Comparison of ENCODE assay signal across 8 cellular contexts in genomic region chr5:168486136-168486879, GRCh38. TPM values are rescaled to one million over a fixed set of nuclear protein-coding genes. Genes with fewer than 3 reads are reported as not detected.
DNase-seq lines count a peak whose midpoint lies in the region; ATAC-seq and TF ChIP-seq lines count a peak whose summit lies in the region.

Gene RARS1 (plus strand): TSS chr5:168486471. CDS start chr5:168486499, 28 bp downstream.

- H3K27ac ChIP-seq in WERI-Rb-1, result peak within 1 kb of the TSS; percentile 57
- peak within 1 kb of the TSS; percentile 70 for H3K27ac ChIP-seq in mammary epithelial cell (ENCODE audit: insufficient read depth, low read depth, low read length)
- H3K27ac ChIP-seq in iPS-20b (ENCODE audit: low read length), result no peak within 1 kb of the TSS
- H3K27ac ChIP-seq in skin epidermis, result peak within 1 kb of the TSS in 20 of 21 experiments; percentile 57 to 89 (median 83)

- H3K9me3 ChIP-seq in WERI-Rb-1 (ENCODE audit: severe bottlenecking), result no peaks in the 10 kb centered on the region
- H3K9me3 ChIP-seq in mammary epithelial cell (replicated peaks; ENCODE audit: insufficient read depth, low read length), result no peaks in the 10 kb centered on the region
- H3K9me3 ChIP-seq in iPS-20b (ENCODE audit: insufficient read depth, low read depth, low read length), result no peaks in the 10 kb centered on the region

- TF ChIP-seq CTCF in WERI-Rb-1 (IDR thresholded peaks at IDR 0.05; ENCODE audit: low read depth, low read length) (peak; percentile 93), mammary epithelial cell (conservative IDR thresholded peaks at IDR 0.05 in 1 of 2, IDR thresholded peaks at IDR 0.05 in 1 of 2; ENCODE audit: extremely low read depth in 1 of 2, insufficient read depth in 1 of 2, low read depth in 1 of 2, low read length in 2 of 2) (peak; percentile 92 to 99)

- H3K27me3 ChIP-seq in WERI-Rb-1 (ENCODE audit: insufficient read depth, low read depth, severe bottlenecking) (no peaks in the 10 kb centered on the region), mammary epithelial cell (ENCODE audit: insufficient read depth, low read length) (no peaks in the 10 kb centered on the region), iPS-20b (ENCODE audit: insufficient read depth, low read length) (no peaks in the 10 kb centered on the region; the same call in 1 of the 2 replicates)

- intact Hi-C loops in mammary epithelial cell (cut with micrococcal nuclease), result loop anchor here (1.0 to 10.0 kb wide), 5 partner anchors 91 to 1094 kb away; partner anchors contain the start of gene PANK3

- peak within 1 kb of the TSS; percentile 89 for H3K4me3 ChIP-seq in WERI-Rb-1 (ENCODE audit: low read depth, low read length)
- H3K4me3 ChIP-seq in mammary epithelial cell (replicated peaks in 1 of 3; ENCODE audit: insufficient read depth in 1 of 3, low read depth in 2 of 3, low read length in 3 of 3), result peak within 1 kb of the TSS; percentile 77 to 95 (median 88)
- peak within 1 kb of the TSS; percentile 87 for H3K4me3 ChIP-seq in iPS-20b (ENCODE audit: low read length)
- H3K4me3 ChIP-seq in skin epidermis, result peak within 1 kb of the TSS; percentile 67 to 99 (median 95)

- H3K4me1 ChIP-seq in mammary epithelial cell (ENCODE audit: insufficient read depth, low read length), result peaks cover 7% of the 10 kb centered on the region
- H3K4me1 ChIP-seq in iPS-20b (ENCODE audit: insufficient read depth, low read length), result no peaks in the 10 kb centered on the region

- peaks cover 47% of the 10 kb centered on the region for H3K79me2 ChIP-seq in mammary epithelial cell (ENCODE audit: insufficient read depth, low read length)

- H4K20me1 ChIP-seq in mammary epithelial cell (ENCODE audit: insufficient read depth, low read length), result no peaks in the 10 kb centered on the region

- peak; percentile 95 for DNase-seq in AG08396 (ENCODE audit: low spot score)
- peak; percentile 84 for DNase-seq in NCI-H2196 treated with DMSO at 0.1 percent for 48 hours (lab: John Stamatoyannopoulos, UW; ENCODE audit: unreplicated experiment)
- DNase-seq in WERI-Rb-1, result peak; percentile 94
- peak; percentile 88 for DNase-seq in mammary epithelial cell

- TSS peak; percentile 63 for BruUV-seq in mammary epithelial cell (replicated peaks; lab: Mats Ljungman, UMichigan)

- H3K9ac ChIP-seq in mammary epithelial cell (ENCODE audit: insufficient read depth, low read length) (peak within 1 kb of the TSS; percentile 84), iPS-20b (ENCODE audit: low read depth, low read length) (peak within 1 kb of the TSS; percentile 78)

- in situ Hi-C loops in mammary epithelial cell (cut with MboI; ENCODE audit: low sequenced_read_pairs in 2 of 2), result no loop called here

- WGBS in mammary epithelial cell (ENCODE audit: low coverage, missing lambda C conversion rate), result 2% methylated on average over 26 of the region's 40 CpGs

- H2AFZ ChIP-seq in mammary epithelial cell (ENCODE audit: low read depth, low read length), result peak within 1 kb of the TSS; percentile 94

- H3K36me3 ChIP-seq in WERI-Rb-1 (peaks cover 34% of the 10 kb centered on the region), mammary epithelial cell (ENCODE audit: insufficient read depth, low read length) (peaks cover 14% of the 10 kb centered on the region), iPS-20b (ENCODE audit: insufficient read depth, low read depth, low read length) (peaks cover 36% of the 10 kb centered on the region)

- dilution Hi-C loops in mammary epithelial cell (cut with HindIII; ENCODE audit: low sequenced_read_pairs), result no loop called here

- CTCF ChIA-PET in mammary epithelial cell (lab: Charles Lee; ENCODE audit: low non-redundant PET), result interaction anchor here (0.6 kb wide), 1 partner anchor 906 kb away, joined by 3 read pairs; no protein-coding TSS in a partner anchor

- peak within 1 kb of the TSS; percentile 94 for H3K4me2 ChIP-seq in mammary epithelial cell (ENCODE audit: insufficient read depth, low read depth, low read length)

- ATAC-seq in GM18873 (IDR thresholded peaks at IDR 0.05; ENCODE audit: low FRiP score, unreplicated experiment), result peak; percentile 83
- peak; percentile 83 for ATAC-seq in HG03139 (IDR thresholded peaks at IDR 0.05; ENCODE audit: unreplicated experiment)

RNA-seq across cellular contexts. Expression of gene RARS1, which starts in this region (rescaled TPM):
- total RNA-seq in mammary epithelial cell, result 100 to 1,000 TPM; 107 to 132 TPM
- polyA plus RNA-seq in mammary epithelial cell, result 60.7 TPM
- 49.1 TPM for polyA minus RNA-seq in mammary epithelial cell
